ENCODE assay signal across 1 cellular context in the genomic region with DNA sequence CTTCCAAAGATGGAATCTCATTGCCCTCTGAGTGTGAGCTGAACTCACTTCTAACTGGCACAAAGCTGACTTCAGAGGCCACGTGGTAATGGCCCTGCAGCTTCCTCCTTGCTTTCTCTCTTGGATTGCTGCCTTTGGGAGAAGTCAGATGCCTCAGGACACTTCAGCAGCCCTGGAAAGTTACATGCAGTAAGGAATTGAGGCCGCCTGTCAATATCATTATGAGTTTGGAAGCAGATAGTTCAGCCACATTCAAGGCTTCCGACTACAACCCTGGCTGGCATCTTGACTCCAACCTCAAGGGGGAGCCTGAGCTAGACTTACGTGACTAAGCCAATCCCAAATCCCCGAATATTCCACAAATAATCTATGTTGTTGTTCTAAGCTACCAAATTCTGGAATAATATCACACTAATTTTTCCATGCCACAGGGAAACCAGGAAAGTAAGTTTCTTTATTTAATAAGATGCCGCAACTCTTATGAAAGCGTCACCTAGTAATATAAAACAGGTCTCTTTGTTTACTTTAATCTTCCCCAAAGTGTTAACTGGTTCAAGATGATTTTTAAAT.
TF ChIP-seq lines count a peak whose summit lies in the region.

No MANE protein-coding gene starts in this region.

TF ChIP-seq in WTC11, 78 proteins besides CTCF, POLR2A, EP300 and RAD21 (continued from another document):
- TF ChIP-seq, protein P1, sequence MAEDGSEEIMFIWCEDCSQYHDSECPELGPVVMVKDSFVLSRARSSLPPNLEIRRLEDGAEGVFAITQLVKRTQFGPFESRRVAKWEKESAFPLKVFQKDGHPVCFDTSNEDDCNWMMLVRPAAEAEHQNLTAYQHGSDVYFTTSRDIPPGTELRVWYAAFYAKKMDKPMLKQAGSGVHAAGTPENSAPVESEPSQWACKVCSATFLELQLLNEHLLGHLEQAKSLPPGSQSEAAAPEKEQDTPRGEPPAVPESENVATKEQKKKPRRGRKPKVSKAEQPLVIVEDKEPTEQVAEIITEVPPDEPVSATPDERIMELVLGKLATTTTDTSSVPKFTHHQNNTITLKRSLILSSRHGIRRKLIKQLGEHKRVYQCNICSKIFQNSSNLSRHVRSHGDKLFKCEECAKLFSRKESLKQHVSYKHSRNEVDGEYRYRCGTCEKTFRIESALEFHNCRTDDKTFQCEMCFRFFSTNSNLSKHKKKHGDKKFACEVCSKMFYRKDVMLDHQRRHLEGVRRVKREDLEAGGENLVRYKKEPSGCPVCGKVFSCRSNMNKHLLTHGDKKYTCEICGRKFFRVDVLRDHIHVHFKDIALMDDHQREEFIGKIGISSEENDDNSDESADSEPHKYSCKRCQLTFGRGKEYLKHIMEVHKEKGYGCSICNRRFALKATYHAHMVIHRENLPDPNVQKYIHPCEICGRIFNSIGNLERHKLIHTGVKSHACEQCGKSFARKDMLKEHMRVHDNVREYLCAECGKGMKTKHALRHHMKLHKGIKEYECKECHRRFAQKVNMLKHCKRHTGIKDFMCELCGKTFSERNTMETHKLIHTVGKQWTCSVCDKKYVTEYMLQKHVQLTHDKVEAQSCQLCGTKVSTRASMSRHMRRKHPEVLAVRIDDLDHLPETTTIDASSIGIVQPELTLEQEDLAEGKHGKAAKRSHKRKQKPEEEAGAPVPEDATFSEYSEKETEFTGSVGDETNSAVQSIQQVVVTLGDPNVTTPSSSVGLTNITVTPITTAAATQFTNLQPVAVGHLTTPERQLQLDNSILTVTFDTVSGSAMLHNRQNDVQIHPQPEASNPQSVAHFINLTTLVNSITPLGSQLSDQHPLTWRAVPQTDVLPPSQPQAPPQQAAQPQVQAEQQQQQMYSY (CRISPR knock-in tag; IDR thresholded peaks at IDR 0.05), result no peak
- no peak for TF ChIP-seq FOXP1 (CRISPR knock-in tag; IDR thresholded peaks at IDR 0.05; ENCODE audit: borderline replicate concordance)
